Comparison of ENCODE assay signal across 17 cellular contexts in the genomic region with DNA sequence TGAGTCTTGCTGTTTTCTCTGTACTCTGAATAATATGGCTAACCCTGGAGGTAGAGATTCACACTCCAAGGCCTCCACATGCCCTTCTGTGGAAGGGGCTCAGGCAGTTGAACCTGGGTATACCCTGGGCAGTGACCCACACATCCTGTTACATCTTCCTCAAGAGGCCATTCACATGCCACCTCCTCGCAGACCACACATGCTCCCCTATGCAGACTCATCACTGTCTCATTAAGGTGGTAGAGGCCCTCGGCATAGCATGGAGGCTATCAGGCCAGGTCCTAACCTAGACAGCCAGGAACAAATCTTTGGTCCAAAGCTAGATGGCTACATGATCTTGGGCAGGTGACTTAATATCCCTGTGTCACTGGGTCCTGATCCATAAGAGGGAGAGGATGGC.
DNase-seq lines count a peak whose midpoint lies in the region; ATAC-seq lines count a peak whose summit lies in the region.
"Had no signal": no experiment of that assay in that cellular context is flagged by ENCODE, and none has a peak within 500 bp of the region (broad histone marks: within the 10 kb centered on the region; RNA-seq: fewer than 3 reads in every experiment).

No MANE protein-coding gene starts in this region.

- no peaks in the 10 kb centered on the region for H3K9me3 Mint-ChIP-seq in stimulated activated effector memory CD8-positive, alpha-beta T cell treated with anti-CD3 and anti-CD28 coated beads, Interleukin-12 subunit alpha, Interleukin-12 subunit beta, amount 100 ng/mL, for 72 hours
- H3K9me3 Mint-ChIP-seq in activated CD4-positive, alpha-beta T cell treated with anti-CD3 and anti-CD28 coated beads, Interleukin-2, amount 10 ng/mL, durations not matched to agents 7 days and 5 days, result peaks cover 6% of the 10 kb centered on the region

- CTCF ChIA-PET in activated CD4-positive, alpha-beta T cell treated with anti-CD3 and anti-CD28 coated beads, Interleukin-2, amount 10 ng/mL, durations not matched to agents 7 days and 5 days (lab: Charles Lee), result no interaction called here

- DNase-seq in ecto neural progenitor cell (ENCODE audit: low spot score) (peak; percentile 17), islet precursor cell (peak; percentile 31), ureter (ENCODE audit: low spot score) (peak; percentile 12), SHP77 treated with DMSO at 0.1 percent for 48 hours (lab: John Stamatoyannopoulos, UW) (no peak)
- no peak for DNase-seq in stimulated activated effector memory CD8-positive, alpha-beta T cell treated with anti-CD3 and anti-CD28 coated beads, Interleukin-12 subunit alpha, Interleukin-12 subunit beta, amount 100 ng/mL, for 72 hours (ENCODE audit: low spot score in 2 of 2)
- DNase-seq in activated CD4-positive, alpha-beta T cell treated with anti-CD3 and anti-CD28 coated beads, Interleukin-2, amount 10 ng/mL, durations not matched to agents 7 days and 5 days, result no peak
- DNase-seq: AML-193; Caco-2; Calu3; CD4-positive, alpha-beta T cell; CD8-positive, alpha-beta T cell; DMS79 treated with DMSO at 0.1 percent for 48 hours; GF-D8 had no signal

- H3K27ac Mint-ChIP-seq in stimulated activated effector memory CD8-positive, alpha-beta T cell treated with anti-CD3 and anti-CD28 coated beads, Interleukin-12 subunit alpha, Interleukin-12 subunit beta, amount 100 ng/mL, for 72 hours, result no peak overlapping the region
- H3K27ac Mint-ChIP-seq in activated CD4-positive, alpha-beta T cell treated with anti-CD3 and anti-CD28 coated beads, Interleukin-2, amount 10 ng/mL, durations not matched to agents 7 days and 5 days, result no peak overlapping the region
- H3K27ac Mint-ChIP-seq: B cell; CD4-positive, alpha-beta T cell; CD8-positive, alpha-beta T cell had no signal

- H3K36me3 Mint-ChIP-seq in stimulated activated effector memory CD8-positive, alpha-beta T cell treated with anti-CD3 and anti-CD28 coated beads, Interleukin-12 subunit alpha, Interleukin-12 subunit beta, amount 100 ng/mL, for 72 hours, result no peaks in the 10 kb centered on the region
- no peaks in the 10 kb centered on the region for H3K36me3 Mint-ChIP-seq in activated CD4-positive, alpha-beta T cell treated with anti-CD3 and anti-CD28 coated beads, Interleukin-2, amount 10 ng/mL, durations not matched to agents 7 days and 5 days (ENCODE audit: low read depth)
- H3K36me3 Mint-ChIP-seq: CD8-positive, alpha-beta T cell had no signal

- ATAC-seq in stimulated activated effector memory CD8-positive, alpha-beta T cell treated with anti-CD3 and anti-CD28 coated beads, Interleukin-12 subunit alpha, Interleukin-12 subunit beta, amount 100 ng/mL, for 72 hours, result peak; percentile 11
- ATAC-seq in HG03025 (IDR thresholded peaks at IDR 0.05; ENCODE audit: low FRiP score, unreplicated experiment) (no peak), GM21723 (IDR thresholded peaks at IDR 0.05; ENCODE audit: unreplicated experiment) (no peak)
- ATAC-seq: A549; CD8-positive, alpha-beta T cell had no signal

- H3K4me3 Mint-ChIP-seq in stimulated activated effector memory CD8-positive, alpha-beta T cell treated with anti-CD3 and anti-CD28 coated beads, Interleukin-12 subunit alpha, Interleukin-12 subunit beta, amount 100 ng/mL, for 72 hours, result no peak overlapping the region
- no peak overlapping the region for H3K4me3 Mint-ChIP-seq in activated CD4-positive, alpha-beta T cell treated with anti-CD3 and anti-CD28 coated beads, Interleukin-2, amount 10 ng/mL, durations not matched to agents 7 days and 5 days
- H3K4me3 Mint-ChIP-seq: B cell; CD4-positive, alpha-beta T cell; CD8-positive, alpha-beta T cell had no signal

- H3K27me3 Mint-ChIP-seq in activated CD4-positive, alpha-beta T cell treated with anti-CD3 and anti-CD28 coated beads, Interleukin-2, amount 10 ng/mL, durations not matched to agents 7 days and 5 days, result no peaks in the 10 kb centered on the region
- H3K27me3 Mint-ChIP-seq: B cell; CD4-positive, alpha-beta T cell had no signal

- no peaks in the 10 kb centered on the region for H3K4me1 Mint-ChIP-seq in stimulated activated effector memory CD8-positive, alpha-beta T cell treated with anti-CD3 and anti-CD28 coated beads, Interleukin-12 subunit alpha, Interleukin-12 subunit beta, amount 100 ng/mL, for 72 hours
- no peaks in the 10 kb centered on the region for H3K4me1 Mint-ChIP-seq in activated CD4-positive, alpha-beta T cell treated with anti-CD3 and anti-CD28 coated beads, Interleukin-2, amount 10 ng/mL, durations not matched to agents 7 days and 5 days
- H3K4me1 Mint-ChIP-seq: B cell had no signal

- POLR2A ChIA-PET in activated CD4-positive, alpha-beta T cell treated with anti-CD3 and anti-CD28 coated beads, Interleukin-2, amount 10 ng/mL, durations not matched to agents 7 days and 5 days (lab: Charles Lee), result no interaction called here

Comparison
In these comparisons a context has a peak if more than half of its experiments do, and no peak if none do; other contexts are left out.
1. DNase-seq: peak in ecto neural progenitor cell (single experiment), islet precursor cell (single experiment) and ureter (single experiment); none in stimulated activated effector memory CD8-positive, alpha-beta T cell treated with anti-CD3 and anti-CD28 coated beads, Interleukin-12 subunit alpha, Interleukin-12 subunit beta, amount 100 ng/mL, for 72 hours (0 of 2), SHP77 treated with DMSO at 0.1 percent for 48 hours (single experiment) and activated CD4-positive, alpha-beta T cell treated with anti-CD3 and anti-CD28 coated beads, Interleukin-2, amount 10 ng/mL, durations not matched to agents 7 days and 5 days (single experiment).